28 cellular contexts compared by ENCODE assay signal in genomic region chr12:30969006-30969405, GRCh38. TPM values are rescaled to one million over a fixed set of nuclear protein-coding genes. Genes with fewer than 3 reads are reported as not detected.
DNase-seq lines count a peak whose midpoint lies in the region; ATAC-seq, FAIRE-seq and TF ChIP-seq lines count a peak whose summit lies in the region.
"Had no signal": no experiment of that assay in that cellular context is flagged by ENCODE, and none has a peak within 500 bp of the region (broad histone marks: within the 10 kb centered on the region; RNA-seq: fewer than 3 reads in every experiment).

No MANE protein-coding gene starts in this region.

- TF ChIP-seq CTCF in chondrocyte (IDR thresholded peaks at IDR 0.05) (no peak), kidney (IDR thresholded peaks at IDR 0.05; ENCODE audit: borderline replicate concordance, extremely low read depth, insufficient read depth) (no peak), spleen (IDR thresholded peaks at IDR 0.05 in 8 of 11, conservative IDR thresholded peaks at IDR 0.05 in 3 of 11) (no peak)

- WGBS in spleen, 5 donors = 76 to 89% (median 83%) methylated on average over 3 of the region's 3 CpGs

- H3K9me3 Mint-ChIP-seq in chondrocyte (ENCODE audit: low read depth) = no peaks in the 10 kb centered on the region
- H3K9me3 Mint-ChIP-seq: CD14-positive monocyte; CD4-positive, alpha-beta memory T cell; CD4-positive, CD25-positive, alpha-beta regulatory T cell; CD8-positive, alpha-beta memory T cell had no signal

- peaks cover 12% of the 10 kb centered on the region for H3K4me1 Mint-ChIP-seq in chondrocyte (ENCODE audit: low read depth)
- H3K4me1 Mint-ChIP-seq: CD4-positive, alpha-beta memory T cell; CD8-positive, alpha-beta memory T cell had no signal

- peaks cover 49% of the 10 kb centered on the region for H3K27me3 Mint-ChIP-seq in chondrocyte (ENCODE audit: low read depth)
- H3K27me3 Mint-ChIP-seq: CD4-positive, CD25-positive, alpha-beta regulatory T cell had no signal

- no peak overlapping the region for H3K27ac Mint-ChIP-seq in chondrocyte (ENCODE audit: unreplicated experiment)
- H3K27ac Mint-ChIP-seq: CD14-positive monocyte; CD4-positive, alpha-beta memory T cell; CD4-positive, CD25-positive, alpha-beta regulatory T cell; CD8-positive, alpha-beta memory T cell had no signal

- no peaks in the 10 kb centered on the region for H3K9me3 ChIP-seq in kidney (ENCODE audit: control insufficient read depth in 1 of 2, low read length in 2 of 2)
- H3K9me3 ChIP-seq in spleen = no peaks in the 10 kb centered on the region
- H3K9me3 ChIP-seq: BE2C, BLaER1 had no signal

- H3K36me3 ChIP-seq in kidney (ENCODE audit: control insufficient read depth in 1 of 2, insufficient read depth in 2 of 2, low read length in 2 of 2) (no peaks in the 10 kb centered on the region), spleen (no peaks in the 10 kb centered on the region)
- H3K36me3 ChIP-seq: BE2C, BLaER1 had no signal

- TF ChIP-seq POLR2A in spleen (IDR thresholded peaks at IDR 0.05) = no peak

- ATAC-seq in HG03521 (IDR thresholded peaks at IDR 0.05; ENCODE audit: unreplicated experiment) = no peak
- ATAC-seq: GM12878 had no signal

- peak; percentile 43 for DNase-seq in chondrocyte (ENCODE audit: low spot score)
- DNase-seq in kidney = peak; percentile 25
- DNase-seq in spleen = peak; percentile 48
- DNase-seq in retina = no peak
- no peak for DNase-seq in T1000 (lab: John Stamatoyannopoulos, UW)
- DNase-seq: 8988T; ACHN; BE2C; CD4-positive, alpha-beta memory T cell; CD4-positive, CD25-positive, alpha-beta regulatory T cell; CD8-positive, alpha-beta memory T cell; COR-L47; DMS 273 treated with DMSO at 0.1 percent for 48 hours; DMS153; DMS53; DMS79; DND-41; EL; GDM1 had no signal

- no peaks in the 10 kb centered on the region for H3K27me3 ChIP-seq in spleen (replicated peaks in 1 of 7)
- H3K27me3 ChIP-seq: BLaER1 had no signal

- H3K9ac ChIP-seq in kidney (ENCODE audit: low read length in 2 of 2) = no peak overlapping the region
- H3K9ac ChIP-seq: BLaER1 had no signal

- no peak for FAIRE-seq in kidney (lab: Jason Lieb, UNC)
- FAIRE-seq: A204.1, GM12878, GM12892, GM18507 had no signal

- intact Hi-C loops in kidney (cut with DNase I) (no loop called here), spleen (cut with DNase I; ENCODE audit: low total_unique reads) (no loop called here)

- H3K27ac ChIP-seq in kidney (ENCODE audit: low read depth in 2 of 2, low read length in 2 of 2) = no peak overlapping the region
- no peak overlapping the region for H3K27ac ChIP-seq in spleen
- H3K27ac ChIP-seq: BLaER1 had no signal

- no peak overlapping the region for H3K4me3 Mint-ChIP-seq in chondrocyte (ENCODE audit: unreplicated experiment)
- H3K4me3 Mint-ChIP-seq: CD14-positive monocyte; CD4-positive, alpha-beta memory T cell; CD4-positive, CD25-positive, alpha-beta regulatory T cell; CD8-positive, alpha-beta memory T cell had no signal

- H3K36me3 Mint-ChIP-seq in chondrocyte (ENCODE audit: low read depth) = no peaks in the 10 kb centered on the region
- H3K36me3 Mint-ChIP-seq: CD14-positive monocyte; CD4-positive, alpha-beta memory T cell; CD4-positive, CD25-positive, alpha-beta regulatory T cell; CD8-positive, alpha-beta memory T cell had no signal

- H3K4me3 ChIP-seq in kidney (ENCODE audit: low read length in 2 of 2) = no peak overlapping the region
- no peak overlapping the region for H3K4me3 ChIP-seq in spleen
- H3K4me3 ChIP-seq: BLaER1, GM12878 had no signal

- H3K4me1 ChIP-seq in kidney (ENCODE audit: control insufficient read depth in 1 of 2, insufficient read depth in 1 of 2, low read depth in 1 of 2, low read length in 2 of 2) (peaks cover 0 to 8% of the 10 kb centered on the region in 2 donors), spleen (peaks cover 0 to 25% (median 0%) of the 10 kb centered on the region in 6 donors)
- H3K4me1 ChIP-seq: BE2C had no signal

RNA-seq across cellular contexts. Expression of gene TSPAN11, which starts 42.5 kb away (rescaled TPM):
- 0.87 to 1.9 TPM (median 0.95 TPM) in 3 replicates for total RNA-seq in chondrocyte
- total RNA-seq in kidney = 7.5 TPM
- polyA plus RNA-seq in kidney (ENCODE audit: insufficient read depth, low read depth, low replicate concordance) = 1.3 TPM
- total RNA-seq in spleen = 1 to 10 TPM in 6 of 7 donors, under 1 TPM in 1; 0.26 to 4.1 (median 2.0) TPM
- 1 to 10 TPM in 1 of 3 donors, under 1 TPM in 2; 0.67 to 1.0 (median 0.93) TPM for polyA plus RNA-seq in spleen
- total RNA-seq: CD4-positive, alpha-beta memory T cell; CD4-positive, CD25-positive, alpha-beta regulatory T cell; CD8-positive, alpha-beta memory T cell; Daoy; G401 had no signal
- polyA plus RNA-seq: CD14-positive monocyte; CD4-positive, alpha-beta memory T cell; CD4-positive, CD25-positive, alpha-beta regulatory T cell; CD8-positive, alpha-beta memory T cell had no signal

Comparison
In these comparisons a context has a peak if more than half of its experiments do, and no peak if none do; other contexts are left out.
1. DNase-seq: peak in chondrocyte (single experiment), kidney (single experiment) and spleen (single experiment); none in retina (single experiment) and T1000 (single experiment).